Comparison of ENCODE assay signal across 1 cellular context in genomic region chr2:219277703-219278654, GRCh38.
TF ChIP-seq lines count a peak whose summit lies in the region.

No MANE protein-coding gene starts in this region.

TF ChIP-seq in K562, 482 proteins besides CTCF, POLR2A, EP300 and RAD21:
- 0 out of 4 replicates have a peak, but pooled peaks of 1 of the 2 experiments have one; percentile 34 for TF ChIP-seq NRF1 (conservative IDR thresholded peaks at IDR 0.05 in 1 of 2, IDR thresholded peaks at IDR 0.05 in 1 of 2)
- TF ChIP-seq SMC3 (conservative IDR thresholded peaks at IDR 0.05; ENCODE audit: insufficient read depth, low read depth, low read length): peak; percentile 48; the same call in 1 of the 2 replicates
- no peak for TF ChIP-seq ZHX1 (conservative IDR thresholded peaks at IDR 0.05; ENCODE audit: low read length)
- TF ChIP-seq WHSC1 (IDR thresholded peaks at IDR 0.05; ENCODE audit: low read length): no peak
- TF ChIP-seq ZNF12 (CRISPR knock-in tag; IDR thresholded peaks at IDR 0.05): 0 out of 2 replicates have a peak, but pooled peaks have one; percentile 55
- TF ChIP-seq NFRKB (IDR thresholded peaks at IDR 0.05; ENCODE audit: low read depth): 0 out of 2 replicates have a peak, but pooled peaks have one; percentile 18
- peak; percentile 45; the same call in 1 of the 2 replicates for TF ChIP-seq CTBP1 (IDR thresholded peaks at IDR 0.05; ENCODE audit: borderline replicate concordance)
- TF ChIP-seq MAX (CRISPR knock-in tag; IDR thresholded peaks at IDR 0.05): 0 out of 2 replicates have a peak, but pooled peaks have one; percentile 28
- 0 out of 2 replicates have a peak, but pooled peaks have one; percentile 24 for TF ChIP-seq KAT7 (CRISPR knock-in tag; IDR thresholded peaks at IDR 0.05; ENCODE audit: borderline replicate concordance)
- TF ChIP-seq PRPF4 (IDR thresholded peaks at IDR 0.05; ENCODE audit: insufficient read depth, low read depth, low read length, poor library complexity, severe bottlenecking): no peak
- TF ChIP-seq TBP (optimal IDR thresholded peaks at IDR 0.05; ENCODE audit: low read depth, low read length): peak; percentile 11
- TF ChIP-seq BDP1 (IDR thresholded peaks at IDR 0.05; ENCODE audit: insufficient read depth, insufficient read length): no peak
- TF ChIP-seq ZNF586 (CRISPR knock-in tag; conservative IDR thresholded peaks at IDR 0.05): no peak
- TF ChIP-seq CREBBP (IDR thresholded peaks at IDR 0.05; ENCODE audit: low read depth, low read length): no peak
- TF ChIP-seq SPI1 (IDR thresholded peaks at IDR 0.05; ENCODE audit: borderline replicate concordance, low read depth, low read length): peak; percentile 42; the same call in 1 of the 2 replicates
- TF ChIP-seq TEAD1 (CRISPR knock-in tag; IDR thresholded peaks at IDR 0.05): peak in 1 of 2 experiments; percentile 38; a peak in 1 of 4 replicates
- 0 out of 2 replicates have a peak, but pooled peaks have one; percentile 6 for TF ChIP-seq ARID2 (IDR thresholded peaks at IDR 0.05)
- 0 out of 2 replicates have a peak, but pooled peaks have one; percentile 19 for TF ChIP-seq ZEB2 (IDR thresholded peaks at IDR 0.05)
- 0 out of 2 replicates have a peak, but pooled peaks have one; percentile 11 for TF ChIP-seq KLF16 (IDR thresholded peaks at IDR 0.05)
- TF ChIP-seq CC2D1A (IDR thresholded peaks at IDR 0.05): peak; percentile 42; the same call in 1 of the 2 replicates
- TF ChIP-seq L3MBTL2 (IDR thresholded peaks at IDR 0.05): 0 out of 2 replicates have a peak, but pooled peaks have one; percentile 10
- TF ChIP-seq HNRNPLL (IDR thresholded peaks at IDR 0.05; ENCODE audit: low read depth, low read length, poor library complexity, severe bottlenecking): peak; percentile 91
- 0 out of 2 replicates have a peak, but pooled peaks have one; percentile 65 for TF ChIP-seq TFAP4 (CRISPR knock-in tag; IDR thresholded peaks at IDR 0.05; ENCODE audit: borderline replicate concordance)
- TF ChIP-seq MAZ (CRISPR knock-in tag; conservative IDR thresholded peaks at IDR 0.05 in 1 of 2, IDR thresholded peaks at IDR 0.05 in 1 of 2): 0 out of 4 replicates have a peak, but pooled peaks of 1 of the 2 experiments have one; percentile 41
- peak; percentile 67 for TF ChIP-seq BRD9 (IDR thresholded peaks at IDR 0.05; ENCODE audit: low read depth, partially characterized antibody)
- TF ChIP-seq CGGBP1 (CRISPR knock-in tag; IDR thresholded peaks at IDR 0.05): peak; percentile 22; the same call in 1 of the 2 replicates
- TF ChIP-seq CCNT2 (IDR thresholded peaks at IDR 0.05; ENCODE audit: borderline replicate concordance, extremely low read depth, insufficient read length, low read depth, low read length): no peak
- TF ChIP-seq CXXC5 (CRISPR knock-in tag; IDR thresholded peaks at IDR 0.05): 0 out of 2 replicates have a peak, but pooled peaks have one; percentile 19
- peak; percentile 76; the same call in 1 of the 2 replicates for TF ChIP-seq STAT6 (CRISPR knock-in tag; IDR thresholded peaks at IDR 0.05)
- TF ChIP-seq CBX3 (IDR thresholded peaks at IDR 0.05; ENCODE audit: borderline replicate concordance in 1 of 2, low read length in 2 of 2): 0 out of 3 replicates have a peak, but pooled peaks of 1 of the 2 experiments have one; percentile 11
- no peak for TF ChIP-seq JUND (IDR thresholded peaks at IDR 0.05; ENCODE audit: borderline replicate concordance, low read depth, low read length)
- TF ChIP-seq JUND (tag; IDR thresholded peaks at IDR 0.05; ENCODE audit: borderline replicate concordance, low read depth, low read length): peak; percentile 39; the same call in 1 of the 3 replicates
- no peak for TF ChIP-seq ZNF717 (CRISPR knock-in tag; IDR thresholded peaks at IDR 0.05)
- peak; percentile 2 for TF ChIP-seq MEIS2 (IDR thresholded peaks at IDR 0.05; ENCODE audit: partially characterized antibody)
- peak; percentile 49 for TF ChIP-seq CREM (IDR thresholded peaks at IDR 0.05; ENCODE audit: low read depth)
- 0 out of 2 replicates have a peak, but pooled peaks have one; percentile 3 for TF ChIP-seq ELF1 (tag; IDR thresholded peaks at IDR 0.05)
- no peak for TF ChIP-seq EWSR1 (IDR thresholded peaks at IDR 0.05; ENCODE audit: borderline replicate concordance, low read depth, partially characterized antibody)
- TF ChIP-seq YY1 (IDR thresholded peaks at IDR 0.05; ENCODE audit: borderline replicate concordance in 1 of 3, control insufficient read depth in 1 of 3, extremely low read depth in 1 of 3, insufficient read depth in 3 of 3, insufficient read length in 1 of 3, insufficient replicate concordance in 2 of 3, low read depth in 1 of 3, low read length in 2 of 3): peak in 1 of 3 experiments; percentile 32
- 0 out of 2 replicates have a peak, but pooled peaks have one; percentile 36 for TF ChIP-seq HMBOX1 (IDR thresholded peaks at IDR 0.05)
- no peak for TF ChIP-seq E4F1 (CRISPR knock-in tag; IDR thresholded peaks at IDR 0.05; ENCODE audit: borderline replicate concordance)
- 0 out of 2 replicates have a peak, but pooled peaks have one; percentile 24 for TF ChIP-seq SMARCA4 (IDR thresholded peaks at IDR 0.05)
- TF ChIP-seq GTF3C2 (IDR thresholded peaks at IDR 0.05; ENCODE audit: borderline replicate concordance, extremely low read depth, insufficient read length): no peak
- 0 out of 2 replicates have a peak, but pooled peaks have one; percentile 7 for TF ChIP-seq DEAF1 (CRISPR knock-in tag; IDR thresholded peaks at IDR 0.05)
- TF ChIP-seq ZNF165 (CRISPR knock-in tag; IDR thresholded peaks at IDR 0.05; ENCODE audit: borderline replicate concordance): no peak
TF ChIP-seq in K562: peak in this region for 31.
